ENCODE assay signal across 8 cellular contexts in the genomic region with DNA sequence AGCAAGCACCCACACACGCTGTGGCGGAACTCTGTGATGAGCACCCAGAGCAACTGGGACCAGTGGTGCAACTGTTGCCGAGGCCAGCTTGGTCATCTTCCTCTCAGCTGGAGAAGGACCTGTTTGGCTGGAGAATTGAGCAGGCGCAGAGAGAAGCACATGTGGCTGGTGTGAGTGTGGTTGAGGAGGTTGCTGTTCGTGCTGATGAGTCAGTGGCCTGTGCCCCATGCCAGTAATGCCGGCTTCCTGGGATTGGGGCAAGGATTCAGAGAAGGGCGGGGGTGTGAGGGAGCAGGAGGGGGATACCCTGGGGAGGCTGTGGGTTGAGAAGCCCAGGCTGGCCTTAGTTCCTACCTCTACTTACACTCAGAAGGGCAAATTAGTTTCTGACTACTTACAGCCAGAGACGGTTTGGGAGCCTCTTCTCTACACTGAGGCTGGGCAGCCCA. TPM values are rescaled to one million over a fixed set of nuclear protein-coding genes. Genes with fewer than 3 reads are reported as not detected.
A peak's percentile ranks its signal among the peaks of the same experiment; 100 is the strongest.
DNase-seq lines count a peak whose midpoint lies in the region; ATAC-seq, FAIRE-seq and TF ChIP-seq lines count a peak whose summit lies in the region.

No MANE protein-coding gene starts in this region.

- H2BK5ac ChIP-seq in IMR-90 (ENCODE audit: low read depth, low read length, poor library complexity, severe bottlenecking), result peak overlapping the region; percentile 69

- CTCF ChIA-PET in IMR-90 (lab: Yijun Ruan, JAX), result no interaction called here

- peak overlapping the region; percentile 91; the same call in 2 of the 3 replicates for H2BK15ac ChIP-seq in IMR-90 (ENCODE audit: low read depth, low read length)

- intact Hi-C loops in IMR-90 (cut with micrococcal nuclease), result no loop called here

- H3K36me3 ChIP-seq in IMR-90 (ENCODE audit: control insufficient read depth, insufficient read depth, low read length) (no peaks in the 10 kb centered on the region), small intestine (ENCODE audit: control insufficient read depth in 2 of 2, insufficient read depth in 2 of 2, low read length in 2 of 2) (no peaks in the 10 kb centered on the region)

- H3K27me3 ChIP-seq in IMR-90 (ENCODE audit: control insufficient read depth, insufficient read depth, low read length), result no peaks in the 10 kb centered on the region
- no peaks in the 10 kb centered on the region for H3K27me3 ChIP-seq in small intestine (ENCODE audit: control insufficient read depth in 2 of 2, insufficient read depth in 2 of 2, low read length in 2 of 2)

- H3K27ac ChIP-seq in IMR-90 (ENCODE audit: insufficient read depth, low read length) (peak overlapping the region; percentile 10), small intestine (ENCODE audit: low read depth in 1 of 2, low read length in 1 of 2) (peak overlapping the region in 1 of 2 donors; percentile 63)

- peak; percentile 92 for DNase-seq in AG08396 (ENCODE audit: low spot score)
- DNase-seq in IMR-90, result peak; percentile 94
- peak; percentile 65 for DNase-seq in astrocyte of the cerebellum (ENCODE audit: low read depth)
- peak; percentile 41 for DNase-seq in left lobe of liver (ENCODE audit: low spot score)
- DNase-seq in NCI-H526 (lab: John Stamatoyannopoulos, UW), result no peak
- no peak for DNase-seq in small intestine
- no peak for DNase-seq in NCI-H82 (lab: John Stamatoyannopoulos, UW)

- BruUV-seq in IMR-90 (replicated peaks; lab: Mats Ljungman, UMichigan), result no TSS peak

- no peak overlapping the region for H3K4me3 ChIP-seq in IMR-90 (ENCODE audit: insufficient read depth, low read depth, low read length)
- no peak overlapping the region for H3K4me3 ChIP-seq in astrocyte of the cerebellum (ENCODE audit: low read depth, low read length)
- no peak overlapping the region for H3K4me3 ChIP-seq in small intestine (ENCODE audit: low read depth in 1 of 2, low read length in 2 of 2)

- TF ChIP-seq POLR2A in IMR-90 (IDR thresholded peaks at IDR 0.05; ENCODE audit: low read depth, low read length), result no peak

- peak overlapping the region; percentile 75 for H2AFZ ChIP-seq in IMR-90 (replicated peaks; ENCODE audit: low read length, poor library complexity)

- no peak for TF ChIP-seq RAD21 in IMR-90 (IDR thresholded peaks at IDR 0.05; ENCODE audit: low read length)

- peak overlapping the region; percentile 91 for H3K4ac ChIP-seq in IMR-90 (ENCODE audit: low read depth, low read length)

- peak overlapping the region; percentile 89 for H3K14ac ChIP-seq in IMR-90 (replicated peaks; ENCODE audit: low read depth, low read length)

- H2AK5ac ChIP-seq in IMR-90 (ENCODE audit: low read depth, low read length), result peak overlapping the region; percentile 95

- in situ Hi-C loops in IMR-90 (cut with MboI; ENCODE audit: low sequenced_read_pairs) (no loop called here), astrocyte of the cerebellum (cut with HindIII; ENCODE audit: low sequenced_read_pairs) (no loop called here)

- H3K79me1 ChIP-seq in IMR-90 (ENCODE audit: low read depth in 1 of 2, low read length in 2 of 2), result no peaks in the 10 kb centered on the region

- H3K9me3 ChIP-seq in IMR-90 (ENCODE audit: control insufficient read depth, insufficient read depth, low read length), result no peaks in the 10 kb centered on the region
- H3K9me3 ChIP-seq in small intestine (ENCODE audit: control insufficient read depth, low read depth), result no peaks in the 10 kb centered on the region

- dilution Hi-C loops in IMR-90 (cut with HindIII; ENCODE audit: low sequenced_read_pairs, unreplicated experiment), result no loop called here

- ATAC-seq in IMR-90 (ENCODE audit: low read depth) (peak; percentile 80), left lobe of liver (no peak), HG03354 (IDR thresholded peaks at IDR 0.05; ENCODE audit: poor library complexity, severe bottlenecking, unreplicated experiment) (no peak)

- no peak overlapping the region for H3K56ac ChIP-seq in IMR-90 (ENCODE audit: extremely low read depth, insufficient read depth, low read length)

- H3K23ac ChIP-seq in IMR-90 (ENCODE audit: low read depth, low read length), result peak overlapping the region; percentile 52; the same call in 1 of the 2 replicates

- no peaks in the 10 kb centered on the region for H4K20me1 ChIP-seq in IMR-90 (ENCODE audit: insufficient read depth, low read length)

- FAIRE-seq in small intestine (lab: Jason Lieb, UNC), result no peak

- 68% methylated on average over 4 of the region's 8 CpGs; no CpG with 5 or more reads in 1 of the 2 experiments for WGBS in IMR-90 (ENCODE audit: extremely low coverage in 2 of 2, insufficient read length in 1 of 2), 2 experiments
- WGBS in small intestine, 3 donors, result 73 to 81% (median 75%) methylated on average over 8 of the region's 8 CpGs

- H3K9me1 ChIP-seq in IMR-90 (ENCODE audit: insufficient read depth, low read length), result peaks cover 40% of the 10 kb centered on the region

- peak overlapping the region; percentile 86 for H2BK120ac ChIP-seq in IMR-90 (ENCODE audit: low read depth, low read length)

- peak overlapping the region; percentile 92 for H2BK20ac ChIP-seq in IMR-90 (ENCODE audit: low read depth, low read length)

- peak overlapping the region; percentile 33 for H4K5ac ChIP-seq in IMR-90 (ENCODE audit: low read depth, low read length)

- H3K4me2 ChIP-seq in IMR-90 (ENCODE audit: low read depth, low read length), result no peak overlapping the region

- TF ChIP-seq CTCF in IMR-90 (conservative IDR thresholded peaks at IDR 0.05; ENCODE audit: low read depth, low read length) (no peak), astrocyte of the cerebellum (IDR thresholded peaks at IDR 0.05; ENCODE audit: low read depth, low read length, missing control alignments) (no peak)

- POLR2A ChIA-PET in IMR-90 (lab: Charles Lee; ENCODE audit: unreplicated experiment), result no interaction called here

- peak overlapping the region; percentile 44 for H3K18ac ChIP-seq in IMR-90 (ENCODE audit: low read depth, low read length)

- peak overlapping the region; percentile 89 for H2AK9ac ChIP-seq in IMR-90 (replicated peaks; ENCODE audit: low read depth, low read length, poor library complexity)

- H4K91ac ChIP-seq in IMR-90 (ENCODE audit: insufficient read depth, low read depth, low read length), result peak overlapping the region; percentile 88

- H3K4me1 ChIP-seq in IMR-90 (ENCODE audit: control insufficient read depth, insufficient read depth, low read length) (peaks cover 27% of the 10 kb centered on the region), small intestine (ENCODE audit: control insufficient read depth in 2 of 2, insufficient read depth in 1 of 2, low read depth in 1 of 2, low read length in 1 of 2) (peaks cover 0 to 3% of the 10 kb centered on the region in 2 donors)

- H4K8ac ChIP-seq in IMR-90 (ENCODE audit: low read depth in 2 of 2, low read length in 2 of 2), result peak overlapping the region; percentile 32 to 73

- no peak overlapping the region for H3K9ac ChIP-seq in IMR-90 (ENCODE audit: low read depth, low read length)

TF ChIP-seq in IMR-90, 13 proteins besides CTCF, POLR2A, EP300 and RAD21:
- no peak for TF ChIP-seq CHD1 (IDR thresholded peaks at IDR 0.05; ENCODE audit: low read depth, low read length)
- TF ChIP-seq, protein P1, sequence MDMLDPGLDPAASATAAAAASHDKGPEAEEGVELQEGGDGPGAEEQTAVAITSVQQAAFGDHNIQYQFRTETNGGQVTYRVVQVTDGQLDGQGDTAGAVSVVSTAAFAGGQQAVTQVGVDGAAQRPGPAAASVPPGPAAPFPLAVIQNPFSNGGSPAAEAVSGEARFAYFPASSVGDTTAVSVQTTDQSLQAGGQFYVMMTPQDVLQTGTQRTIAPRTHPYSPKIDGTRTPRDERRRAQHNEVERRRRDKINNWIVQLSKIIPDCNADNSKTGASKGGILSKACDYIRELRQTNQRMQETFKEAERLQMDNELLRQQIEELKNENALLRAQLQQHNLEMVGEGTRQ (IDR thresholded peaks at IDR 0.05; ENCODE audit: low read depth, low read length), result peak; percentile 56
- peak; percentile 80 for TF ChIP-seq FOS (IDR thresholded peaks at IDR 0.05; ENCODE audit: low read depth, low read length)
- peak; percentile 80; the same call in 1 of the 2 replicates for TF ChIP-seq MXI1 (IDR thresholded peaks at IDR 0.05; ENCODE audit: borderline replicate concordance, low read depth, low read length)
- TF ChIP-seq MAFK (IDR thresholded peaks at IDR 0.05; ENCODE audit: low read depth, low read length), result no peak
- TF ChIP-seq, protein P2, sequence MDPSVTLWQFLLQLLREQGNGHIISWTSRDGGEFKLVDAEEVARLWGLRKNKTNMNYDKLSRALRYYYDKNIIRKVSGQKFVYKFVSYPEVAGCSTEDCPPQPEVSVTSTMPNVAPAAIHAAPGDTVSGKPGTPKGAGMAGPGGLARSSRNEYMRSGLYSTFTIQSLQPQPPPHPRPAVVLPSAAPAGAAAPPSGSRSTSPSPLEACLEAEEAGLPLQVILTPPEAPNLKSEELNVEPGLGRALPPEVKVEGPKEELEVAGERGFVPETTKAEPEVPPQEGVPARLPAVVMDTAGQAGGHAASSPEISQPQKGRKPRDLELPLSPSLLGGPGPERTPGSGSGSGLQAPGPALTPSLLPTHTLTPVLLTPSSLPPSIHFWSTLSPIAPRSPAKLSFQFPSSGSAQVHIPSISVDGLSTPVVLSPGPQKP (IDR thresholded peaks at IDR 0.05; ENCODE audit: borderline replicate concordance, low read depth, low read length), result no peak
- peak; percentile 62 for TF ChIP-seq RCOR1 (IDR thresholded peaks at IDR 0.05; ENCODE audit: insufficient replicate concordance, low read length)
- TF ChIP-seq SMC3 (IDR thresholded peaks at IDR 0.05; ENCODE audit: low read depth, low read length), result no peak
- no peak for TF ChIP-seq RFX5 (IDR thresholded peaks at IDR 0.05; ENCODE audit: low read depth, low read length)
- TF ChIP-seq CEBPB (IDR thresholded peaks at IDR 0.05; ENCODE audit: low read depth, low read length), result peak; percentile 45
- peak; percentile 86; the same call in 1 of the 2 replicates for TF ChIP-seq BHLHE40 (IDR thresholded peaks at IDR 0.05; ENCODE audit: low read depth, low read length)
- no peak for TF ChIP-seq NFE2L2 (IDR thresholded peaks at IDR 0.05; ENCODE audit: low read depth, low read length)
- TF ChIP-seq MAZ (IDR thresholded peaks at IDR 0.05; ENCODE audit: borderline replicate concordance, low read depth, low read length), result peak; percentile 81

RNA-seq across cellular contexts. Expression of a gene that starts 57.5 kb away (rescaled TPM):
- total RNA-seq in IMR-90 (2012; rRNA removed) (not detected in 2 replicates), left lobe of liver (0.15 TPM)
- polyA plus RNA-seq in IMR-90 (2012; rRNA removed) (not detected in 2 replicates), small intestine (100 to 1,000 TPM; 167 to 736 (median 425) TPM)
- polyA plus RNA-seq in IMR-90 (2012; cell fraction: cytosol; rRNA removed), result 0.11 TPM in 1 of 2 replicates, not detected in the other
- not detected in 2 replicates for polyA plus RNA-seq in IMR-90 (2012; cell fraction: nucleus; rRNA removed; ENCODE audit: low replicate concordance)

Comparison
In these comparisons a context has a peak if more than half of its experiments do, and no peak if none do; other contexts are left out.
1. DNase-seq: peak in AG08396 (single experiment), IMR-90 (single experiment), astrocyte of the cerebellum (single experiment) and left lobe of liver (single experiment); none in NCI-H526 (0 of 2), small intestine (single experiment) and NCI-H82 (single experiment).